13 cellular contexts compared by ENCODE assay signal in the genomic region with DNA sequence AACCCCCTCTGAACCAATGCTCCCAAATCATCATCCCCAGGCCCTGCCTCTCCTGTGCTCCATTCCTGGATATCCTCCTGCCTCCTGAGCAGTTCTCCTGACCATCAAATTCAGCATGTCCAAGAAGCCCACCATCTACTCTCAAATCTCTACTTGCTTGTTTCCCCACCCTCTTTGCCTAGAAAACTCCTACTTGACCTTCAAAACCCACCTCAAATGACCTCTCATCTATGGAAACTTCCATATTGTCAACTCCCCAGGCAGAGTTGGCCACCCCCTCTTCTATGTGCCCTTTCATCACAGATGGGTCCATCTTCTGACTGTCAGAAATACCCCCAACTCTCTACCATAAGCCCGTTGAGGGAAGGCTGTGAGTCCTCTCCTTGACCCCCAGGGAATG. TPM values are rescaled to one million over a fixed set of nuclear protein-coding genes. Genes with fewer than 3 reads are reported as not detected.
"Had no signal": no experiment of that assay in that cellular context is flagged by ENCODE, and none has a peak within 500 bp of the region (broad histone marks: within the 10 kb centered on the region; RNA-seq: fewer than 3 reads in every experiment).

No MANE protein-coding gene starts in this region.

- H3K9me3 Mint-ChIP-seq: activated CD4-positive, alpha-beta T cell treated with anti-CD3 and anti-CD28 coated beads, Interleukin-2, amount 10 ng/mL, durations not matched to agents 24 days and 14 days; activated naive CD4-positive, alpha-beta T cell treated with anti-CD3 and anti-CD28 coated beads, Interleukin-2, amount 10 ng/mL, durations not matched to agents 7 days and 5 days; activated T-helper 2 cell treated with anti-CD3 and anti-CD28 coated beads, Interferon-gamma antibody, Interleukin-2, Interleukin-4, amounts not matched to agents 10 μg/mL and 5 μg/mL and 100 μg/mL, durations not matched to agents 14 hours and 24 hours and 36 hours; T-helper 2 cell treated with Interferon-gamma antibody and Interleukin-4, amounts not matched to agents 5 μg/mL and 100 μg/mL, for 36 hours had no signal

- ATAC-seq: pancreas had no signal

- H3K36me3 Mint-ChIP-seq: activated naive CD4-positive, alpha-beta T cell treated with anti-CD3 and anti-CD28 coated beads, Interleukin-2, amount 10 ng/mL, durations not matched to agents 7 days and 5 days had no signal

- H3K27ac Mint-ChIP-seq: activated CD4-positive, alpha-beta T cell treated with anti-CD3 and anti-CD28 coated beads, Interleukin-2, amount 10 ng/mL, durations not matched to agents 24 days and 14 days; activated naive CD4-positive, alpha-beta T cell treated with anti-CD3 and anti-CD28 coated beads, Interleukin-2, amount 10 ng/mL, durations not matched to agents 7 days and 5 days; activated T-helper 2 cell treated with anti-CD3 and anti-CD28 coated beads, Interferon-gamma antibody, Interleukin-2, Interleukin-4, amounts not matched to agents 10 μg/mL and 5 μg/mL and 100 μg/mL, durations not matched to agents 14 hours and 24 hours and 36 hours; T-helper 2 cell treated with Interferon-gamma antibody and Interleukin-4, amounts not matched to agents 5 μg/mL and 100 μg/mL, for 36 hours had no signal

- H3K4me3 Mint-ChIP-seq: activated CD4-positive, alpha-beta T cell treated with anti-CD3 and anti-CD28 coated beads, Interleukin-2, amount 10 ng/mL, durations not matched to agents 24 days and 14 days; activated naive CD4-positive, alpha-beta T cell treated with anti-CD3 and anti-CD28 coated beads, Interleukin-2, amount 10 ng/mL, durations not matched to agents 7 days and 5 days; T-helper 2 cell treated with Interferon-gamma antibody and Interleukin-4, amounts not matched to agents 5 μg/mL and 100 μg/mL, for 36 hours had no signal

- DNase-seq: activated CD4-positive, alpha-beta T cell treated with anti-CD3 and anti-CD28 coated beads, Interleukin-2, amount 10 ng/mL, durations not matched to agents 24 days and 14 days; activated CD4-positive, CD25-positive, alpha-beta regulatory T cell; activated naive CD4-positive, alpha-beta T cell treated with anti-CD3 and anti-CD28 coated beads, Interleukin-2, amount 10 ng/mL, durations not matched to agents 7 days and 5 days; central memory CD4-positive, alpha-beta T cell; esophagus squamous epithelium; kidney glomerular epithelial cell; left ventricle myocardium superior; pancreas; stimulated activated CD4-positive, alpha-beta T cell treated with anti-CD3 and anti-CD28 coated beads, Interleukin-1b, Interleukin-23, amount 100 ng/mL, for 48 hours; uterus had no signal

RNA-seq across cellular contexts. Expression of a gene that starts 43.5 kb away (rescaled TPM):
- total RNA-seq: activated CD4-positive, alpha-beta T cell treated with anti-CD3 and anti-CD28 coated beads, Interleukin-2, amount 10 ng/mL, durations not matched to agents 24 days and 14 days; activated CD8-positive, alpha-beta memory T cell treated with anti-CD3 and anti-CD28 coated beads for 36 hours; activated T-helper 2 cell treated with anti-CD3 and anti-CD28 coated beads, Interferon-gamma antibody, Interleukin-2, Interleukin-4, amounts not matched to agents 10 μg/mL and 5 μg/mL and 100 μg/mL, durations not matched to agents 14 hours and 24 hours and 36 hours had no signal
